Comparison of ENCODE assay signal across 15 cellular contexts in genomic region chr4:5750052-5750950, GRCh38. TPM values are rescaled to one million over a fixed set of nuclear protein-coding genes. Genes with fewer than 3 reads are reported as not detected.
A peak's percentile ranks its signal among the peaks of the same experiment; 100 is the strongest.
DNase-seq lines count a peak whose midpoint lies in the region; TF ChIP-seq lines count a peak whose summit lies in the region.
"Had no signal": no experiment of that assay in that cellular context is flagged by ENCODE, and none has a peak within 500 bp of the region (broad histone marks: within the 10 kb centered on the region; RNA-seq: fewer than 3 reads in every experiment).

No MANE protein-coding gene starts in this region.

- no peak overlapping the region for H4K8ac ChIP-seq in mesendoderm (ENCODE audit: low read depth, low read length)

- H4K5ac ChIP-seq in mesendoderm (ENCODE audit: low read length) = no peak overlapping the region

- H3K4me2 ChIP-seq in mesendoderm (ENCODE audit: low read length) = no peak overlapping the region

- CTCF ChIA-PET in GM10248 (lab: Yijun Ruan, JAX) = no interaction called here

- H3K56ac ChIP-seq in mesendoderm (ENCODE audit: low read length) = no peak overlapping the region

- H2AK5ac ChIP-seq in mesendoderm (ENCODE audit: low read length) = no peak overlapping the region

- no peak overlapping the region for H3K4me3 ChIP-seq in cardiac fibroblast (replicated peaks in 1 of 2; ENCODE audit: low read depth in 2 of 2, low read length in 2 of 2)
- no peak overlapping the region for H3K4me3 ChIP-seq in mesendoderm (ENCODE audit: low read length)
- H3K4me3 ChIP-seq: left ventricle myocardium inferior, thyroid gland had no signal

- H2BK15ac ChIP-seq in mesendoderm (replicated peaks; ENCODE audit: low read depth) = no peak overlapping the region

- DNase-seq in A172 (ENCODE audit: low spot score) (peak; percentile 34), HCEC 1CT (peak; percentile 80), cardiac fibroblast (ENCODE audit: low read depth in 2 of 2) (peak; percentile 72 to 89), iris pigment epithelial cell (ENCODE audit: low read depth) (peak; percentile 89), mesendoderm (no peak), NCI-H1436 (lab: John Stamatoyannopoulos, UW) (no peak), DMS114 treated with DMSO at 0.1 percent for 48 hours (lab: John Stamatoyannopoulos, UW; ENCODE audit: unreplicated experiment) (no peak), GM10248 (ENCODE audit: extremely low spot score) (no peak)
- DNase-seq: activated CD4-positive, CD25-positive, alpha-beta regulatory T cell; activated CD8-positive, alpha-beta memory T cell treated with anti-CD3 and anti-CD28 coated beads, Interleukin-2, amount 50 U/mL, for 48 hours; activated naive CD8-positive, alpha-beta T cell treated with anti-CD3 and anti-CD28 coated beads, Interleukin-2, amount 10 ng/mL, durations not matched to agents 7 days and 5 days; dermis blood vessel endothelial cell; DMS53; left ventricle myocardium inferior; thyroid gland had no signal

- no peaks in the 10 kb centered on the region for H3K79me1 ChIP-seq in mesendoderm (ENCODE audit: low read length)

- no peak overlapping the region for H3K27ac ChIP-seq in mesendoderm (ENCODE audit: low read depth, low read length)
- H3K27ac ChIP-seq: left ventricle myocardium inferior, thyroid gland had no signal

- H3K18ac ChIP-seq in mesendoderm (ENCODE audit: low read length) = no peak overlapping the region

- no peak overlapping the region for H3K23ac ChIP-seq in mesendoderm (ENCODE audit: low read length)

- no peaks in the 10 kb centered on the region for H3K79me2 ChIP-seq in mesendoderm (ENCODE audit: control insufficient read depth, insufficient read depth, low read length)

- POLR2A ChIA-PET in GM10248 (lab: Yijun Ruan, JAX) = no interaction called here

- TF ChIP-seq CTCF in cardiac fibroblast (IDR thresholded peaks at IDR 0.05; ENCODE audit: low read depth, low read length) (no peak), GM10248 (IDR thresholded peaks at IDR 0.05; ENCODE audit: control extremely low read depth, extremely low read depth, low read depth, missing control alignments) (no peak)

- no peak overlapping the region for H3K9ac ChIP-seq in mesendoderm (ENCODE audit: low read length)

- H3K27me3 ChIP-seq in mesendoderm (ENCODE audit: insufficient read depth, low read length, poor library complexity) = no peaks in the 10 kb centered on the region
- H3K27me3 ChIP-seq: thyroid gland had no signal

- no peak overlapping the region for H2BK5ac ChIP-seq in mesendoderm (ENCODE audit: low read length)

- no peak overlapping the region for H3K4ac ChIP-seq in mesendoderm (ENCODE audit: low read depth, low read length)

- WGBS in mesendoderm (ENCODE audit: extremely low coverage, insufficient coverage, low lambda C conversion rate) = no CpG with 5 or more reads among the region's 10 CpGs

- peaks cover 4% of the 10 kb centered on the region for H3K36me3 ChIP-seq in mesendoderm (ENCODE audit: control insufficient read depth, insufficient read depth, low read length)

- H3K4me1 ChIP-seq in mesendoderm (ENCODE audit: control insufficient read depth, low read depth, low read length) = peaks cover 6% of the 10 kb centered on the region

- no peak overlapping the region for H2BK120ac ChIP-seq in mesendoderm (ENCODE audit: low read depth, low read length)

RNA-seq across cellular contexts. Expression of gene EVC, which starts 39.3 kb away (rescaled TPM):
- total RNA-seq in A172 (2014; rRNA removed; shearing (Covaris generic)) = 10.2 and 11.3 TPM in 2 replicates
- 2.5 TPM for polyA plus RNA-seq in mesendoderm (2013, experiment 1 of 2)
- 2.5 TPM for polyA plus RNA-seq in mesendoderm (2013, experiment 2 of 2)

RNA-seq across cellular contexts. Expression of gene EVC2, which starts 41.9 kb away (rescaled TPM):
- total RNA-seq in A172 (2014; rRNA removed; shearing (Covaris generic)) = not detected in 2 replicates
- 3.1 TPM for polyA plus RNA-seq in mesendoderm (2013, experiment 1 of 2)
- 2.8 TPM for polyA plus RNA-seq in mesendoderm (2013, experiment 2 of 2)

Comparison
In these comparisons a context has a peak if more than half of its experiments do, and no peak if none do; other contexts are left out.
1. DNase-seq: peak in A172 (single experiment), HCEC 1CT (single experiment), cardiac fibroblast (2 of 2) and iris pigment epithelial cell (single experiment); none in mesendoderm (single experiment), NCI-H1436 (single experiment), DMS114 treated with DMSO at 0.1 percent for 48 hours (single experiment) and GM10248 (single experiment).